In the genomic region with DNA sequence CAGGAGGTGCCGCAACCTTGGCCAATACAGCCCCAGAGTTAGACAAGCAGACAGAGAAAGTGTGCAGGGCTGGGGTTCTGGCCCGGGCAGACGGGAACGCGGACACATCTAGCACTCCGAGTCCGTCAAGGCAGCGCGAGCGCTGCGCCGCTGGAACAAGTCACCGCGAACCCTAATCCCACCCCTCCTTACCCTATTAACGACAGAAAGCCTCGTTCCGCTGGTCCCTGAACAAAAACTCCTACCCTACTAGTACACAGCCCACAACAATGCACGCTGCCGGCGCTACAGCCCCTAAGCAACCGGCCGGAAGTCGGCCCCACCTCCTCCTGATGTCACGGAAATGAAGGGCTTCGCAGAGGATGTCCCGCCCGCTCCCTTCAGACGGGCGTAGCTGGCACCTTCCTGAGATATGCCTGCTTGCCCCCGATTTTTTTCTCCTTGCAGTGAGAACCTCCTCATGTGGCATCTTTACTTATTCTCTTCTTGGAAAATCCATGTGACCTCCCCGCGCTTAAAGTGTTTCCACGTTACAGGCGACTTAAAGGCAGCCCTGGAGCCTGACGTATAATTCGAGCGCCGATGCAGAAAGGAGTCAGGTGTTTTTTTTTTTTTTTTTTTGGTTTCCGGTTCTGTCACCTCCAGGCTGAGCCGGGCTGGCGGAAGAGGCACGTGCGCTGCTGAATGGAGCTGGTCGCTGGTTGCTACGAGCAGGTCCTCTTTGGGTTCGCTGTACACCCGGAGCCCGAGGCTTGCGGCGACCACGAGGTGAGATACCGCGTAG, we compare ENCODE assay signal across 1 cellular context.
TF ChIP-seq lines count a peak whose summit lies in the region.

A gene (minus strand): TSS at position 315 of the 784 bp plus-strand sequence. CDS start 7,066 bp downstream, outside the sequence.
A gene with protein sequence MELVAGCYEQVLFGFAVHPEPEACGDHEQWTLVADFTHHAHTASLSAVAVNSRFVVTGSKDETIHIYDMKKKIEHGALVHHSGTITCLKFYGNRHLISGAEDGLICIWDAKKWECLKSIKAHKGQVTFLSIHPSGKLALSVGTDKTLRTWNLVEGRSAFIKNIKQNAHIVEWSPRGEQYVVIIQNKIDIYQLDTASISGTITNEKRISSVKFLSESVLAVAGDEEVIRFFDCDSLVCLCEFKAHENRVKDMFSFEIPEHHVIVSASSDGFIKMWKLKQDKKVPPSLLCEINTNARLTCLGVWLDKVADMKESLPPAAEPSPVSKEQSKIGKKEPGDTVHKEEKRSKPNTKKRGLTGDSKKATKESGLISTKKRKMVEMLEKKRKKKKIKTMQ (plus strand): TSS at position 671 of the 784 bp plus-strand sequence. CDS start 14 bp downstream, at position 685.

TF ChIP-seq in HepG2, 621 proteins besides CTCF, POLR2A, EP300 and RAD21 (continued from another document and continues in another):
- TF ChIP-seq, protein P1, sequence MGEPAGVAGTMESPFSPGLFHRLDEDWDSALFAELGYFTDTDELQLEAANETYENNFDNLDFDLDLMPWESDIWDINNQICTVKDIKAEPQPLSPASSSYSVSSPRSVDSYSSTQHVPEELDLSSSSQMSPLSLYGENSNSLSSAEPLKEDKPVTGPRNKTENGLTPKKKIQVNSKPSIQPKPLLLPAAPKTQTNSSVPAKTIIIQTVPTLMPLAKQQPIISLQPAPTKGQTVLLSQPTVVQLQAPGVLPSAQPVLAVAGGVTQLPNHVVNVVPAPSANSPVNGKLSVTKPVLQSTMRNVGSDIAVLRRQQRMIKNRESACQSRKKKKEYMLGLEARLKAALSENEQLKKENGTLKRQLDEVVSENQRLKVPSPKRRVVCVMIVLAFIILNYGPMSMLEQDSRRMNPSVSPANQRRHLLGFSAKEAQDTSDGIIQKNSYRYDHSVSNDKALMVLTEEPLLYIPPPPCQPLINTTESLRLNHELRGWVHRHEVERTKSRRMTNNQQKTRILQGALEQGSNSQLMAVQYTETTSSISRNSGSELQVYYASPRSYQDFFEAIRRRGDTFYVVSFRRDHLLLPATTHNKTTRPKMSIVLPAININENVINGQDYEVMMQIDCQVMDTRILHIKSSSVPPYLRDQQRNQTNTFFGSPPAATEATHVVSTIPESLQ (CRISPR knock-in tag; conservative IDR thresholded peaks at IDR 0.05), result 0 out of 2 replicates have a peak, but pooled peaks have one; percentile 75
- TF ChIP-seq NFKBIZ (CRISPR knock-in tag; IDR thresholded peaks at IDR 0.05), result peak; percentile 39; the same call in 1 of the 2 replicates
- no peak; the same call in 1 of the 2 replicates for TF ChIP-seq ZNF746 (CRISPR knock-in tag; IDR thresholded peaks at IDR 0.05)
- TF ChIP-seq GABPA (IDR thresholded peaks at IDR 0.05; ENCODE audit: low read depth, low read length), result peak; percentile 82
- TF ChIP-seq GABPA (CRISPR knock-in tag; IDR thresholded peaks at IDR 0.05; ENCODE audit: low read depth), result peak; percentile 98
- no peak for TF ChIP-seq ZNF101 (CRISPR knock-in tag; IDR thresholded peaks at IDR 0.05; ENCODE audit: borderline replicate concordance, low read depth)
- no peak for TF ChIP-seq ZNF75D (CRISPR knock-in tag; IDR thresholded peaks at IDR 0.05; ENCODE audit: borderline replicate concordance)
- 0 out of 2 replicates have a peak, but pooled peaks have one; percentile 19 for TF ChIP-seq KAT7 (CRISPR knock-in tag; IDR thresholded peaks at IDR 0.05; ENCODE audit: borderline replicate concordance)
- TF ChIP-seq, protein P2, sequence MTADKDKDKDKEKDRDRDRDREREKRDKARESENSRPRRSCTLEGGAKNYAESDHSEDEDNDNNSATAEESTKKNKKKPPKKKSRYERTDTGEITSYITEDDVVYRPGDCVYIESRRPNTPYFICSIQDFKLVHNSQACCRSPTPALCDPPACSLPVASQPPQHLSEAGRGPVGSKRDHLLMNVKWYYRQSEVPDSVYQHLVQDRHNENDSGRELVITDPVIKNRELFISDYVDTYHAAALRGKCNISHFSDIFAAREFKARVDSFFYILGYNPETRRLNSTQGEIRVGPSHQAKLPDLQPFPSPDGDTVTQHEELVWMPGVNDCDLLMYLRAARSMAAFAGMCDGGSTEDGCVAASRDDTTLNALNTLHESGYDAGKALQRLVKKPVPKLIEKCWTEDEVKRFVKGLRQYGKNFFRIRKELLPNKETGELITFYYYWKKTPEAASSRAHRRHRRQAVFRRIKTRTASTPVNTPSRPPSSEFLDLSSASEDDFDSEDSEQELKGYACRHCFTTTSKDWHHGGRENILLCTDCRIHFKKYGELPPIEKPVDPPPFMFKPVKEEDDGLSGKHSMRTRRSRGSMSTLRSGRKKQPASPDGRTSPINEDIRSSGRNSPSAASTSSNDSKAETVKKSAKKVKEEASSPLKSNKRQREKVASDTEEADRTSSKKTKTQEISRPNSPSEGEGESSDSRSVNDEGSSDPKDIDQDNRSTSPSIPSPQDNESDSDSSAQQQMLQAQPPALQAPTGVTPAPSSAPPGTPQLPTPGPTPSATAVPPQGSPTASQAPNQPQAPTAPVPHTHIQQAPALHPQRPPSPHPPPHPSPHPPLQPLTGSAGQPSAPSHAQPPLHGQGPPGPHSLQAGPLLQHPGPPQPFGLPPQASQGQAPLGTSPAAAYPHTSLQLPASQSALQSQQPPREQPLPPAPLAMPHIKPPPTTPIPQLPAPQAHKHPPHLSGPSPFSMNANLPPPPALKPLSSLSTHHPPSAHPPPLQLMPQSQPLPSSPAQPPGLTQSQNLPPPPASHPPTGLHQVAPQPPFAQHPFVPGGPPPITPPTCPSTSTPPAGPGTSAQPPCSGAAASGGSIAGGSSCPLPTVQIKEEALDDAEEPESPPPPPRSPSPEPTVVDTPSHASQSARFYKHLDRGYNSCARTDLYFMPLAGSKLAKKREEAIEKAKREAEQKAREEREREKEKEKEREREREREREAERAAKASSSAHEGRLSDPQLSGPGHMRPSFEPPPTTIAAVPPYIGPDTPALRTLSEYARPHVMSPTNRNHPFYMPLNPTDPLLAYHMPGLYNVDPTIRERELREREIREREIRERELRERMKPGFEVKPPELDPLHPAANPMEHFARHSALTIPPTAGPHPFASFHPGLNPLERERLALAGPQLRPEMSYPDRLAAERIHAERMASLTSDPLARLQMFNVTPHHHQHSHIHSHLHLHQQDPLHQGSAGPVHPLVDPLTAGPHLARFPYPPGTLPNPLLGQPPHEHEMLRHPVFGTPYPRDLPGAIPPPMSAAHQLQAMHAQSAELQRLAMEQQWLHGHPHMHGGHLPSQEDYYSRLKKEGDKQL (CRISPR knock-in tag; IDR thresholded peaks at IDR 0.05; ENCODE audit: low read depth), result no peak
- TF ChIP-seq, protein P3, sequence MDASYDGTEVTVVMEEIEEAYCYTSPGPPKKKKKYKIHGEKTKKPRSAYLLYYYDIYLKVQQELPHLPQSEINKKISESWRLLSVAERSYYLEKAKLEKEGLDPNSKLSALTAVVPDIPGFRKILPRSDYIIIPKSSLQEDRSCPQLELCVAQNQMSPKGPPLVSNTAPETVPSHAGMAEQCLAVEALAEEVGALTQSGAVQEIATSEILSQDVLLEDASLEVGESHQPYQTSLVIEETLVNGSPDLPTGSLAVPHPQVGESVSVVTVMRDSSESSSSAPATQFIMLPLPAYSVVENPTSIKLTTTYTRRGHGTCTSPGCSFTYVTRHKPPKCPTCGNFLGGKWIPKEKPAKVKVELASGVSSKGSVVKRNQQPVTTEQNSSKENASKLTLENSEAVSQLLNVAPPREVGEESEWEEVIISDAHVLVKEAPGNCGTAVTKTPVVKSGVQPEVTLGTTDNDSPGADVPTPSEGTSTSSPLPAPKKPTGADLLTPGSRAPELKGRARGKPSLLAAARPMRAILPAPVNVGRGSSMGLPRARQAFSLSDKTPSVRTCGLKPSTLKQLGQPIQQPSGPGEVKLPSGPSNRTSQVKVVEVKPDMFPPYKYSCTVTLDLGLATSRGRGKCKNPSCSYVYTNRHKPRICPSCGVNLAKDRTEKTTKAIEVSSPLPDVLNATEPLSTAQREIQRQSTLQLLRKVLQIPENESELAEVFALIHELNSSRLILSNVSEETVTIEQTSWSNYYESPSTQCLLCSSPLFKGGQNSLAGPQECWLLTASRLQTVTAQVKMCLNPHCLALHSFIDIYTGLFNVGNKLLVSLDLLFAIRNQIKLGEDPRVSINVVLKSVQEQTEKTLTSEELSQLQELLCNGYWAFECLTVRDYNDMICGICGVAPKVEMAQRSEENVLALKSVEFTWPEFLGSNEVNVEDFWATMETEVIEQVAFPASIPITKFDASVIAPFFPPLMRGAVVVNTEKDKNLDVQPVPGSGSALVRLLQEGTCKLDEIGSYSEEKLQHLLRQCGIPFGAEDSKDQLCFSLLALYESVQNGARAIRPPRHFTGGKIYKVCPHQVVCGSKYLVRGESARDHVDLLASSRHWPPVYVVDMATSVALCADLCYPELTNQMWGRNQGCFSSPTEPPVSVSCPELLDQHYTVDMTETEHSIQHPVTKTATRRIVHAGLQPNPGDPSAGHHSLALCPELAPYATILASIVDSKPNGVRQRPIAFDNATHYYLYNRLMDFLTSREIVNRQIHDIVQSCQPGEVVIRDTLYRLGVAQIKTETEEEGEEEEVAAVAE (CRISPR knock-in tag; IDR thresholded peaks at IDR 0.05; ENCODE audit: borderline replicate concordance), result no peak; the same call in 1 of the 2 replicates
- TF ChIP-seq AHR (CRISPR knock-in tag; IDR thresholded peaks at IDR 0.05), result peak; percentile 32
- TF ChIP-seq ZFYVE20 (CRISPR knock-in tag; IDR thresholded peaks at IDR 0.05; ENCODE audit: borderline replicate concordance, low read depth), result no peak
- no peak for TF ChIP-seq ZNF484 (CRISPR knock-in tag; IDR thresholded peaks at IDR 0.05; ENCODE audit: borderline replicate concordance, low read depth)
- 0 out of 2 replicates have a peak, but pooled peaks have one; percentile 35 for TF ChIP-seq ZNF891 (CRISPR knock-in tag; IDR thresholded peaks at IDR 0.05)
- TF ChIP-seq, protein P4, sequence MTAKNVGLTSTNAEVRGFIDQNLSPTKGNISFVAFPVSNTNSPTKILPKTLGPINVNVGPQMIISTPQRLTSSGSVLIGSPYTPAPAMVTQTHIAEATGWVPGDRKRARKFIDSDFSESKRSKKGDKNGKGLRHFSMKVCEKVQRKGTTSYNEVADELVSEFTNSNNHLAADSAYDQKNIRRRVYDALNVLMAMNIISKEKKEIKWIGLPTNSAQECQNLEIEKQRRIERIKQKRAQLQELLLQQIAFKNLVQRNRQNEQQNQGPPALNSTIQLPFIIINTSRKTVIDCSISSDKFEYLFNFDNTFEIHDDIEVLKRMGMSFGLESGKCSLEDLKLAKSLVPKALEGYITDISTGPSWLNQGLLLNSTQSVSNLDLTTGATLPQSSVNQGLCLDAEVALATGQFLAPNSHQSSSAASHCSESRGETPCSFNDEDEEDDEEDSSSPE (CRISPR knock-in tag; IDR thresholded peaks at IDR 0.05), result peak; percentile 70; the same call in 1 of the 2 replicates
- peak; percentile 97 for TF ChIP-seq SMAD1 (CRISPR knock-in tag; IDR thresholded peaks at IDR 0.05; ENCODE audit: borderline replicate concordance, low read depth)
- TF ChIP-seq, protein P5, sequence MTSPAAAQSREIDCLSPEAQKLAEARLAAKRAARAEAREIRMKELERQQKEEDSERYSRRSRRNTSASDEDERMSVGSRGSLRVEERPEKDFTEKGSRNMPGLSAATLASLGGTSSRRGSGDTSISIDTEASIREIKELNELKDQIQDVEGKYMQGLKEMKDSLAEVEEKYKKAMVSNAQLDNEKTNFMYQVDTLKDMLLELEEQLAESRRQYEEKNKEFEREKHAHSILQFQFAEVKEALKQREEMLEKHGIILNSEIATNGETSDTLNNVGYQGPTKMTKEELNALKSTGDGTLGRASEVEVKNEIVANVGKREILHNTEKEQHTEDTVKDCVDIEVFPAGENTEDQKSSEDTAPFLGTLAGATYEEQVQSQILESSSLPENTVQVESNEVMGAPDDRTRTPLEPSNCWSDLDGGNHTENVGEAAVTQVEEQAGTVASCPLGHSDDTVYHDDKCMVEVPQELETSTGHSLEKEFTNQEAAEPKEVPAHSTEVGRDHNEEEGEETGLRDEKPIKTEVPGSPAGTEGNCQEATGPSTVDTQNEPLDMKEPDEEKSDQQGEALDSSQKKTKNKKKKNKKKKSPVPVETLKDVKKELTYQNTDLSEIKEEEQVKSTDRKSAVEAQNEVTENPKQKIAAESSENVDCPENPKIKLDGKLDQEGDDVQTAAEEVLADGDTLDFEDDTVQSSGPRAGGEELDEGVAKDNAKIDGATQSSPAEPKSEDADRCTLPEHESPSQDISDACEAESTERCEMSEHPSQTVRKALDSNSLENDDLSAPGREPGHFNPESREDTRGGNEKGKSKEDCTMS (CRISPR knock-in tag; conservative IDR thresholded peaks at IDR 0.05), result peak; percentile 78; the same call in 1 of the 2 replicates
- 0 out of 2 replicates have a peak, but pooled peaks have one; percentile 23 for TF ChIP-seq ESRRA (CRISPR knock-in tag; IDR thresholded peaks at IDR 0.05; ENCODE audit: low read depth)
- 0 out of 2 replicates have a peak, but pooled peaks have one; percentile 22 for TF ChIP-seq ZIK1 (CRISPR knock-in tag; IDR thresholded peaks at IDR 0.05; ENCODE audit: borderline replicate concordance, low read depth)
- peak; percentile 70; the same call in 1 of the 2 replicates for TF ChIP-seq ZNF557 (CRISPR knock-in tag; IDR thresholded peaks at IDR 0.05)
- TF ChIP-seq, protein P6, sequence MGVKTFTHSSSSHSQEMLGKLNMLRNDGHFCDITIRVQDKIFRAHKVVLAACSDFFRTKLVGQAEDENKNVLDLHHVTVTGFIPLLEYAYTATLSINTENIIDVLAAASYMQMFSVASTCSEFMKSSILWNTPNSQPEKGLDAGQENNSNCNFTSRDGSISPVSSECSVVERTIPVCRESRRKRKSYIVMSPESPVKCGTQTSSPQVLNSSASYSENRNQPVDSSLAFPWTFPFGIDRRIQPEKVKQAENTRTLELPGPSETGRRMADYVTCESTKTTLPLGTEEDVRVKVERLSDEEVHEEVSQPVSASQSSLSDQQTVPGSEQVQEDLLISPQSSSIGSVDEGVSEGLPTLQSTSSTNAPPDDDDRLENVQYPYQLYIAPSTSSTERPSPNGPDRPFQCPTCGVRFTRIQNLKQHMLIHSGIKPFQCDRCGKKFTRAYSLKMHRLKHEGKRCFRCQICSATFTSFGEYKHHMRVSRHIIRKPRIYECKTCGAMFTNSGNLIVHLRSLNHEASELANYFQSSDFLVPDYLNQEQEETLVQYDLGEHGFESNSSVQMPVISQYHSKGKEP (CRISPR knock-in tag; IDR thresholded peaks at IDR 0.05), result no peak
- TF ChIP-seq ZNF431 (CRISPR knock-in tag; IDR thresholded peaks at IDR 0.05; ENCODE audit: borderline replicate concordance, low read depth), result 0 out of 2 replicates have a peak, but pooled peaks have one; percentile 56
- no peak for TF ChIP-seq TRIM24 (CRISPR knock-in tag; IDR thresholded peaks at IDR 0.05)
- TF ChIP-seq ZNF224 (CRISPR knock-in tag; IDR thresholded peaks at IDR 0.05), result no peak; the same call in 1 of the 2 replicates
- TF ChIP-seq NFE2L2 (IDR thresholded peaks at IDR 0.05; ENCODE audit: low read length), result no peak
- peak; percentile 65 for TF ChIP-seq ZSCAN9 (CRISPR knock-in tag; IDR thresholded peaks at IDR 0.05; ENCODE audit: borderline replicate concordance)
- TF ChIP-seq, protein P7, sequence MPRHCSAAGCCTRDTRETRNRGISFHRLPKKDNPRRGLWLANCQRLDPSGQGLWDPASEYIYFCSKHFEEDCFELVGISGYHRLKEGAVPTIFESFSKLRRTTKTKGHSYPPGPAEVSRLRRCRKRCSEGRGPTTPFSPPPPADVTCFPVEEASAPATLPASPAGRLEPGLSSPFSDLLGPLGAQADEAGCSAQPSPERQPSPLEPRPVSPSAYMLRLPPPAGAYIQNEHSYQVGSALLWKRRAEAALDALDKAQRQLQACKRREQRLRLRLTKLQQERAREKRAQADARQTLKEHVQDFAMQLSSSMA (CRISPR knock-in tag; IDR thresholded peaks at IDR 0.05), result peak; percentile 56
- no peak for TF ChIP-seq ZFP1 (CRISPR knock-in tag; IDR thresholded peaks at IDR 0.05)
- TF ChIP-seq ZNF12 (CRISPR knock-in tag; IDR thresholded peaks at IDR 0.05), result no peak
- TF ChIP-seq ZNF660 (CRISPR knock-in tag; IDR thresholded peaks at IDR 0.05; ENCODE audit: borderline replicate concordance, low read depth), result no peak
- TF ChIP-seq HOXD1 (CRISPR knock-in tag; IDR thresholded peaks at IDR 0.05), result peak; percentile 57; the same call in 1 of the 2 replicates
